In genomic region chr13:59261928-59262488, GRCh38 we compare ENCODE assay signal across 10 cellular contexts.
DNase-seq lines count a peak whose midpoint lies in the region; ATAC-seq and TF ChIP-seq lines count a peak whose summit lies in the region.
"Had no signal": no experiment of that assay in that cellular context is flagged by ENCODE, and none has a peak within 500 bp of the region (broad histone marks: within the 10 kb centered on the region; RNA-seq: fewer than 3 reads in every experiment).

No MANE protein-coding gene starts in this region.

- H3K4me1 ChIP-seq in fibroblast of lung (ENCODE audit: control insufficient read depth, extremely low read depth, insufficient read depth, low read length) (no peaks in the 10 kb centered on the region), parathyroid adenoma (no peaks in the 10 kb centered on the region)

- H3K27me3 ChIP-seq in fibroblast of lung (ENCODE audit: control insufficient read depth, insufficient read depth, low read length) (no peaks in the 10 kb centered on the region), parathyroid adenoma (ENCODE audit: control insufficient read depth, insufficient read depth, low read length) (no peaks in the 10 kb centered on the region)

- H3K9ac ChIP-seq in fibroblast of lung (ENCODE audit: insufficient read depth, low read length) (no peak overlapping the region), parathyroid adenoma (no peak overlapping the region)

- H3K27ac ChIP-seq in fibroblast of lung (ENCODE audit: insufficient read depth, low read length) (no peak overlapping the region), parathyroid adenoma (no peak overlapping the region)

- DNase-seq in NCI-H748 treated with DMSO at 0.1 percent for 48 hours (lab: John Stamatoyannopoulos, UW) = peak; percentile 26
- DNase-seq in fibroblast of lung (ENCODE audit: low read depth in 2 of 2) = peak in 1 of 2 donors; percentile 50
- DNase-seq: NCI-H1694 had no signal

- H3K4me3 ChIP-seq in fibroblast of lung (replicated peaks in 1 of 4; ENCODE audit: control extremely low read depth in 1 of 4, insufficient read depth in 1 of 4, low read depth in 3 of 4, low read length in 4 of 4) = peak overlapping the region in 1 of 4 experiments; percentile 28
- H3K4me3 ChIP-seq in parathyroid adenoma (ENCODE audit: low read depth, low read length) = no peak overlapping the region

- H3K9me3 Mint-ChIP-seq in stimulated activated memory B cell treated with anti-CD40 and anti-IgM and Interleukin-4, amounts not matched to agents 10 μg/mL and 1 μg/mL and 100 μg/mL, for 72 hours = peaks cover 5% of the 10 kb centered on the region

- H2AFZ ChIP-seq in fibroblast of lung (ENCODE audit: low read length) = no peak overlapping the region
- no peak overlapping the region for H2AFZ ChIP-seq in parathyroid adenoma

- ATAC-seq in GM21447 (IDR thresholded peaks at IDR 0.05; ENCODE audit: unreplicated experiment) (no peak), GM19035 (IDR thresholded peaks at IDR 0.05; ENCODE audit: unreplicated experiment) (no peak), GM21717 (IDR thresholded peaks at IDR 0.05; ENCODE audit: unreplicated experiment) (no peak)
- no peak for ATAC-seq in stimulated activated memory B cell treated with anti-CD40 and anti-IgM and Interleukin-4, amounts not matched to agents 10 μg/mL and 1 μg/mL and 100 μg/mL, for 72 hours

- no peaks in the 10 kb centered on the region for H3K36me3 Mint-ChIP-seq in stimulated activated memory B cell treated with anti-CD40 and anti-IgM and Interleukin-4, amounts not matched to agents 10 μg/mL and 1 μg/mL and 100 μg/mL, for 72 hours
- H3K36me3 Mint-ChIP-seq: activated naive CD8-positive, alpha-beta T cell had no signal

- H3K27ac Mint-ChIP-seq in stimulated activated memory B cell treated with anti-CD40 and anti-IgM and Interleukin-4, amounts not matched to agents 10 μg/mL and 1 μg/mL and 100 μg/mL, for 72 hours = no peak overlapping the region
- H3K27ac Mint-ChIP-seq: activated naive CD8-positive, alpha-beta T cell had no signal

- no peaks in the 10 kb centered on the region for H3K27me3 Mint-ChIP-seq in stimulated activated memory B cell treated with anti-CD40 and anti-IgM and Interleukin-4, amounts not matched to agents 10 μg/mL and 1 μg/mL and 100 μg/mL, for 72 hours
- H3K27me3 Mint-ChIP-seq: activated naive CD8-positive, alpha-beta T cell had no signal

- H4K20me1 ChIP-seq in fibroblast of lung (ENCODE audit: control insufficient read depth, extremely low read depth, insufficient read depth, low read length) = no peaks in the 10 kb centered on the region

- H3K79me2 ChIP-seq in fibroblast of lung (ENCODE audit: control insufficient read depth, insufficient read depth, low read length) (no peaks in the 10 kb centered on the region), parathyroid adenoma (no peaks in the 10 kb centered on the region)

- no peaks in the 10 kb centered on the region for H3K4me1 Mint-ChIP-seq in stimulated activated memory B cell treated with anti-CD40 and anti-IgM and Interleukin-4, amounts not matched to agents 10 μg/mL and 1 μg/mL and 100 μg/mL, for 72 hours

- TF ChIP-seq CTCF in GM12872 (IDR thresholded peaks at IDR 0.05; ENCODE audit: insufficient read depth, low read depth, low read length) = peak; percentile 36; the same call in 2 of the 3 replicates
- peak; percentile 30 to 64 for TF ChIP-seq CTCF in fibroblast of lung (conservative IDR thresholded peaks at IDR 0.05 in 1 of 2, IDR thresholded peaks at IDR 0.05 in 1 of 2; ENCODE audit: low read depth in 1 of 2, low read length in 2 of 2)
- TF ChIP-seq CTCF in parathyroid adenoma (IDR thresholded peaks at IDR 0.05) = peak; percentile 17

- no peak overlapping the region for H3K4me2 ChIP-seq in fibroblast of lung (ENCODE audit: extremely low read depth, insufficient read depth, low read length)
- peak overlapping the region; percentile 3 for H3K4me2 ChIP-seq in parathyroid adenoma (ENCODE audit: low read length)

- H3K4me3 Mint-ChIP-seq in stimulated activated memory B cell treated with anti-CD40 and anti-IgM and Interleukin-4, amounts not matched to agents 10 μg/mL and 1 μg/mL and 100 μg/mL, for 72 hours = no peak overlapping the region
- H3K4me3 Mint-ChIP-seq: activated naive CD8-positive, alpha-beta T cell had no signal

- H3K36me3 ChIP-seq in fibroblast of lung (ENCODE audit: control insufficient read depth, insufficient read depth, low read length) (no peaks in the 10 kb centered on the region), parathyroid adenoma (ENCODE audit: control insufficient read depth, insufficient read depth, low read length) (no peaks in the 10 kb centered on the region)

- H3K9me3 ChIP-seq in fibroblast of lung (ENCODE audit: control insufficient read depth, insufficient read depth, low read depth, low read length) (no peaks in the 10 kb centered on the region), parathyroid adenoma (ENCODE audit: control insufficient read depth, low read length) (no peaks in the 10 kb centered on the region)
